Comparison of ENCODE assay signal across 8 cellular contexts in the genomic region with DNA sequence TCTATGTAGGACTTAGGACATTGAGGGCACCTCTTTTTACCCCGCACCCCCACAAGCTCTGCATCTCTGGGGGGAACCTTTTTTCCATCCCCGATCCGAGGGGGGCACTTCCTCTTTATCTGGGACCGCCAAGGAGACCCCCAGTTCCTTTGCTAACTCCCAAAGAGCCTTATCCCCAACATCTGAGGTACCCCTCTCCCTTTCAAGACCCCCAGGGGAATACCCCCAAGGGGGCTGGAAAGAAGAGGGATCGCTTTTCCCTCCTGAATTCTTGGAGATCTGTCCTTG. TPM values are rescaled to one million over a fixed set of nuclear protein-coding genes. Genes with fewer than 3 reads are reported as not detected.
DNase-seq lines count a peak whose midpoint lies in the region; ATAC-seq and TF ChIP-seq lines count a peak whose summit lies in the region.

No MANE protein-coding gene starts in this region.

- CTCF ChIA-PET in A673 (lab: Charles Lee): no interaction called here

- H2AFZ ChIP-seq in trophoblast cell (ENCODE audit: insufficient read depth, low read length, poor library complexity): no peak overlapping the region

- H3K4me1 Mint-ChIP-seq in activated T-helper 17 cell treated with anti-CD3 and anti-CD28 coated beads, Interleukin-2, amount 50 U/mL, for 72 hours: peaks cover 45% of the 10 kb centered on the region

- TF ChIP-seq CTCF in A673 (conservative IDR thresholded peaks at IDR 0.05; ENCODE audit: low read depth, low read length) (no peak), lower lobe of right lung (IDR thresholded peaks at IDR 0.05) (no peak)

- H3K9ac ChIP-seq in trophoblast cell (ENCODE audit: low read length): no peak overlapping the region

- POLR2A ChIA-PET in A673 (lab: Charles Lee; ENCODE audit: low non-redundant PET): interaction anchor here (0.5 to 0.6 kb wide), 2 partner anchors 13 to 33 kb away, joined by 3 to 4 read pairs; no protein-coding TSS in a partner anchor

- no TSS peak for BruUV-seq in A673 (replicated peaks; lab: Mats Ljungman, UMichigan)

- H3K9me3 Mint-ChIP-seq in activated T-helper 17 cell treated with anti-CD3 and anti-CD28 coated beads, Interleukin-2, amount 50 U/mL, for 72 hours: no peaks in the 10 kb centered on the region

- H3K4me1 ChIP-seq in A673 (ENCODE audit: insufficient read depth, low read length, poor library complexity, severe bottlenecking) (peaks cover 32% of the 10 kb centered on the region), lower lobe of right lung (peaks cover 26% of the 10 kb centered on the region), trophoblast cell (ENCODE audit: control insufficient read depth in 1 of 2, insufficient read depth in 2 of 2, low read length in 2 of 2) (peaks cover 5 to 6% of the 10 kb centered on the region in 2 experiments)

- no peak overlapping the region for H3K23ac ChIP-seq in trophoblast cell (ENCODE audit: low read length)

- H3K36me3 ChIP-seq in A673 (ENCODE audit: insufficient read depth, low read length, poor library complexity, severe bottlenecking) (peaks cover 9% of the 10 kb centered on the region), H7 (replicated peaks; ENCODE audit: control insufficient read depth, insufficient read depth, low read length) (peaks cover 3% of the 10 kb centered on the region), lower lobe of right lung (peaks cover 13% of the 10 kb centered on the region), trophoblast cell (ENCODE audit: control insufficient read depth in 1 of 2, insufficient read depth in 2 of 2, low read length in 2 of 2) (no peaks in the 10 kb centered on the region)

- no peaks in the 10 kb centered on the region for H3K27me3 ChIP-seq in A673 (replicated peaks; ENCODE audit: insufficient read depth, low read depth, low read length, poor library complexity)
- peaks cover 48% of the 10 kb centered on the region for H3K27me3 ChIP-seq in H7 (ENCODE audit: control insufficient read depth, insufficient read depth, low read length)
- H3K27me3 ChIP-seq in lower lobe of right lung (ENCODE audit: low read depth): no peaks in the 10 kb centered on the region
- peaks cover 24% of the 10 kb centered on the region for H3K27me3 ChIP-seq in trophoblast cell (ENCODE audit: insufficient read depth, low read length)

- peak overlapping the region; percentile 86 for H3K4me3 Mint-ChIP-seq in activated T-helper 17 cell treated with anti-CD3 and anti-CD28 coated beads, Interleukin-2, amount 50 U/mL, for 72 hours

- ATAC-seq in activated T-helper 17 cell treated with anti-CD3 and anti-CD28 coated beads, Interleukin-2, amount 50 U/mL, for 72 hours (replicated peaks): no peak
- no peak for ATAC-seq in lower lobe of right lung

- H3K18ac ChIP-seq in trophoblast cell (ENCODE audit: low read length): no peak overlapping the region

- peaks cover 2% of the 10 kb centered on the region for H3K79me2 ChIP-seq in trophoblast cell (ENCODE audit: control insufficient read depth, insufficient read depth, low read length, poor library complexity)

- H3K9me3 ChIP-seq in A673 (ENCODE audit: low read depth, low read length, poor library complexity, severe bottlenecking): no peaks in the 10 kb centered on the region
- no peaks in the 10 kb centered on the region for H3K9me3 ChIP-seq in lower lobe of right lung
- H3K9me3 ChIP-seq in trophoblast cell (ENCODE audit: insufficient read depth, low read depth, low read length): peaks cover 7% of the 10 kb centered on the region

- H2AK5ac ChIP-seq in trophoblast cell (ENCODE audit: low read length): no peak overlapping the region

- H4K12ac ChIP-seq in trophoblast cell (ENCODE audit: low read depth, low read length): no peak overlapping the region

- H3K27ac Mint-ChIP-seq in activated T-helper 17 cell treated with anti-CD3 and anti-CD28 coated beads, Interleukin-2, amount 50 U/mL, for 72 hours: peak overlapping the region; percentile 2

- no CpG with 5 or more reads among the region's 5 CpGs for WGBS in trophoblast cell (ENCODE audit: extremely low coverage, insufficient coverage, insufficient read length)

- peaks cover 33% of the 10 kb centered on the region for H3K27me3 Mint-ChIP-seq in activated T-helper 17 cell treated with anti-CD3 and anti-CD28 coated beads, Interleukin-2, amount 50 U/mL, for 72 hours

- H4K91ac ChIP-seq in trophoblast cell (ENCODE audit: low read depth, low read length): no peak overlapping the region

- H2BK120ac ChIP-seq in trophoblast cell (ENCODE audit: insufficient read depth, low read length, poor library complexity): no peak overlapping the region

- H3K4me2 ChIP-seq in trophoblast cell (ENCODE audit: low read length): no peak overlapping the region

- no peak overlapping the region for H4K8ac ChIP-seq in trophoblast cell (ENCODE audit: low read depth, low read length)

- H3K27ac ChIP-seq in A673 (ENCODE audit: low read depth, low read length, poor library complexity, severe bottlenecking): peak overlapping the region; percentile 95
- H3K27ac ChIP-seq in lower lobe of right lung: peak overlapping the region; percentile 82
- H3K27ac ChIP-seq in trophoblast cell (ENCODE audit: low read depth, low read length): no peak overlapping the region

- H2BK5ac ChIP-seq in trophoblast cell (ENCODE audit: low read depth, low read length, poor library complexity): no peak overlapping the region

- no peak overlapping the region for H2BK12ac ChIP-seq in trophoblast cell (ENCODE audit: low read length)

- H3K4ac ChIP-seq in trophoblast cell (ENCODE audit: low read depth, low read length): no peak overlapping the region

- H3K36me3 Mint-ChIP-seq in activated T-helper 17 cell treated with anti-CD3 and anti-CD28 coated beads, Interleukin-2, amount 50 U/mL, for 72 hours (ENCODE audit: low read depth): peaks cover 28% of the 10 kb centered on the region

- intact Hi-C loops in A673 (cut with micrococcal nuclease; ENCODE audit: unreplicated experiment): no loop called here
- intact Hi-C loops in lower lobe of right lung (cut with DNase I): no loop called here

- peaks cover 2% of the 10 kb centered on the region for H3K79me1 ChIP-seq in trophoblast cell (ENCODE audit: low read length)

- no peak for DNase-seq in A673 (ENCODE audit: low spot score)
- DNase-seq in H7: peak; percentile 60
- DNase-seq in lower lobe of right lung: no peak
- no peak for DNase-seq in NCI-H2227 treated with DMSO at 0.1 percent for 48 hours (lab: John Stamatoyannopoulos, UW)
- DNase-seq in NCI-H1105 (lab: John Stamatoyannopoulos, UW): no peak
- no peak for DNase-seq in trophoblast cell
- DNase-seq in NCI-H2081 treated with DMSO at 0.1 percent for 48 hours (lab: John Stamatoyannopoulos, UW): no peak

- no peak overlapping the region for H3K14ac ChIP-seq in trophoblast cell (ENCODE audit: low read length)

- peak overlapping the region; percentile 94 for H3K4me3 ChIP-seq in A673 (ENCODE audit: low read depth, low read length, poor library complexity, severe bottlenecking)
- H3K4me3 ChIP-seq in H7 (ENCODE audit: insufficient read depth, low read depth, low read length): peak overlapping the region; percentile 61
- peak overlapping the region; percentile 64 for H3K4me3 ChIP-seq in lower lobe of right lung
- no peak overlapping the region for H3K4me3 ChIP-seq in trophoblast cell (ENCODE audit: low read depth, low read length)

RNA-seq across cellular contexts. Expression of gene TNFSF9, which starts 1.1 kb away (rescaled TPM):
- 10.0 and 11.1 TPM in 2 replicates for total RNA-seq in A673 (2021)
- 1.3 and 2.6 TPM in 2 replicates for total RNA-seq in H7 (2014; rRNA removed; shearing (Covaris generic))
- 1 to 10 TPM; 2.9 to 6.0 TPM for total RNA-seq in activated T-helper 17 cell treated with anti-CD3 and anti-CD28 coated beads, Interleukin-2, amount 50 U/mL, for 72 hours
- total RNA-seq in lower lobe of right lung: 4.1 TPM
- 0.70 and 0.87 TPM in 2 replicates for polyA plus RNA-seq in trophoblast cell (2013)

RNA-seq across cellular contexts. Expression of gene TUBB4A, which starts 29.8 kb away (rescaled TPM):
- total RNA-seq in A673 (2021) (27.0 and 45.2 TPM in 2 replicates), lower lobe of right lung (1.2 TPM)
- total RNA-seq in H7 (2014; rRNA removed; shearing (Covaris generic)): 1.4 and 2.9 TPM in 2 replicates
- 1 to 10 TPM; 2.6 to 2.7 TPM for total RNA-seq in activated T-helper 17 cell treated with anti-CD3 and anti-CD28 coated beads, Interleukin-2, amount 50 U/mL, for 72 hours
- 0.08 TPM in 1 of 2 replicates, not detected in the other for polyA plus RNA-seq in trophoblast cell (2013)

RNA-seq across cellular contexts. Expression of gene DENND1C, which starts 50.3 kb away (rescaled TPM):
- total RNA-seq in A673 (2021) (0.11 and 0.24 TPM in 2 replicates), lower lobe of right lung (15.1 TPM)
- 0.59 and 1.1 TPM in 2 replicates for total RNA-seq in H7 (2014; rRNA removed; shearing (Covaris generic))
- 10 to 100 TPM; 64.3 to 73.2 TPM for total RNA-seq in activated T-helper 17 cell treated with anti-CD3 and anti-CD28 coated beads, Interleukin-2, amount 50 U/mL, for 72 hours
- polyA plus RNA-seq in trophoblast cell (2013): 0.06 and 0.08 TPM in 2 replicates

RNA-seq across cellular contexts. Expression of gene CD70, which starts 59.0 kb away (rescaled TPM):
- total RNA-seq in A673 (2021): 2.0 and 3.8 TPM in 2 replicates
- total RNA-seq in H7 (2014; rRNA removed; shearing (Covaris generic)): 3.6 TPM in 1 of 2 replicates, not detected in the other
- total RNA-seq in activated T-helper 17 cell treated with anti-CD3 and anti-CD28 coated beads, Interleukin-2, amount 50 U/mL, for 72 hours: 10 to 100 TPM; 41.1 to 53.1 TPM
- 2.6 TPM for total RNA-seq in lower lobe of right lung
- not detected in 2 replicates for polyA plus RNA-seq in trophoblast cell (2013)
